16 cellular contexts compared by ENCODE assay signal in the genomic region with DNA sequence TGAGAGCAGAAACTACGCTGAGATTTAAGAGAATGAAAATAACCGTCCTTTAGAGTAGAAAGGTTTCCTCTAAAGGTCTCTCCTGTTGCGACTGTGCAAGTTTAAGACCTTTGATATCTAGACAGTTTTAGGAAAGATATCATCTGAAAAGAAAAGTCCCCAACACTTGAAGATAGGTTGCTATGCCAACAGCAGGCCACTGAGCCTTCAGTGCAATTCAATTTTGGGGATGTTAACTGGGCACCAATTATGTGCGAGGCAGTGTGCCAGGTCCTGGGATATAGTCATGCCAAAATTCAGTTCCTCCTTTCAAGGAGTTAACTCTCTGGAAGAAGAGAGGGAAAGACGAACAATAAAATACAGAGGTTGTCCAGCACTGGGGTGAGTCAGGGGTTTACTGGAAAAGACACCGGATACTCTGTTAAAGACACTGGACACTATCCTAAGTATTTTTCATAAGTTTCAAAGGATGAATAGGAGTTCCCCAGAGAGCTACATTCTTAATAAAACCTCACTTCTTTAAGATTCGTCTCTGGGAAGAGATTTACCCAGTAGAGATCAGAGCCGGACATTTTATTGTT.
"Had no signal": no experiment of that assay in that cellular context is flagged by ENCODE, and none has a peak within 500 bp of the region (broad histone marks: within the 10 kb centered on the region; RNA-seq: fewer than 3 reads in every experiment).

No MANE protein-coding gene starts in this region.

- H3K36me3 Mint-ChIP-seq: stimulated activated memory B cell treated with anti-CD40 and anti-IgM and Interleukin-4, amounts not matched to agents 10 μg/mL and 1 μg/mL and 100 μg/mL, for 72 hours had no signal

- H3K36me3 ChIP-seq: cardiac muscle cell, colonic mucosa, neutrophil, spleen had no signal

- H3K4me1 ChIP-seq: colonic mucosa had no signal

- H3K4me3 Mint-ChIP-seq: activated CD4-positive, alpha-beta memory T cell treated with anti-CD3 and anti-CD28 coated beads, Interleukin-2, amount 10 ng/mL, durations not matched to agents 7 days and 5 days; activated CD4-positive, alpha-beta T cell treated with anti-CD3 and anti-CD28 coated beads for 36 hours; activated naive CD8-positive, alpha-beta T cell treated with anti-CD3 and anti-CD28 coated beads, Interleukin-2, amount 10 ng/mL, durations not matched to agents 7 days and 5 days; stimulated activated memory B cell treated with anti-CD40 and anti-IgM and Interleukin-4, amounts not matched to agents 10 μg/mL and 1 μg/mL and 100 μg/mL, for 72 hours had no signal

- H3K27me3 ChIP-seq: cardiac muscle cell, colonic mucosa, hepatocyte, neutrophil, spleen had no signal

- H3K79me2 ChIP-seq: hepatocyte had no signal

- DNase-seq: activated CD4-positive, alpha-beta memory T cell treated with anti-CD3 and anti-CD28 coated beads, Interleukin-2, amount 10 ng/mL, durations not matched to agents 7 days and 5 days; activated CD4-positive, alpha-beta T cell treated with anti-CD3 and anti-CD28 coated beads for 36 hours; activated CD8-positive, alpha-beta memory T cell treated with anti-CD3 and anti-CD28 coated beads, Interleukin-2, amount 50 U/mL, for 4 hours; activated naive CD8-positive, alpha-beta T cell treated with anti-CD3 and anti-CD28 coated beads, Interleukin-2, amount 10 ng/mL, durations not matched to agents 7 days and 5 days; colonic mucosa; effector CD4-positive, alpha-beta T cell; right cardiac atrium; spleen; stimulated activated CD4-positive, alpha-beta T cell treated with anti-CD3 and anti-CD28 coated beads, Interleukin-1b, Interleukin-23, amount 100 ng/mL, for 48 hours; T-helper 1 cell; trophoblast cell had no signal

- H3K9me3 Mint-ChIP-seq: activated CD4-positive, alpha-beta memory T cell treated with anti-CD3 and anti-CD28 coated beads, Interleukin-2, amount 10 ng/mL, durations not matched to agents 7 days and 5 days; stimulated activated memory B cell treated with anti-CD40 and anti-IgM and Interleukin-4, amounts not matched to agents 10 μg/mL and 1 μg/mL and 100 μg/mL, for 72 hours had no signal

- ATAC-seq: activated CD4-positive, alpha-beta T cell treated with anti-CD3 and anti-CD28 coated beads for 36 hours; right cardiac atrium; stimulated activated memory B cell treated with anti-CD40 and anti-IgM and Interleukin-4, amounts not matched to agents 10 μg/mL and 1 μg/mL and 100 μg/mL, for 72 hours had no signal

- H3K9me3 ChIP-seq: colonic mucosa, neutrophil, spleen had no signal

- H3K27ac ChIP-seq: cardiac muscle cell, colonic mucosa, hepatocyte, neutrophil, spleen, VCaP had no signal

- H3K27ac Mint-ChIP-seq: activated CD4-positive, alpha-beta memory T cell treated with anti-CD3 and anti-CD28 coated beads, Interleukin-2, amount 10 ng/mL, durations not matched to agents 7 days and 5 days; activated CD4-positive, alpha-beta T cell treated with anti-CD3 and anti-CD28 coated beads for 36 hours; activated naive CD8-positive, alpha-beta T cell treated with anti-CD3 and anti-CD28 coated beads, Interleukin-2, amount 10 ng/mL, durations not matched to agents 7 days and 5 days; stimulated activated memory B cell treated with anti-CD40 and anti-IgM and Interleukin-4, amounts not matched to agents 10 μg/mL and 1 μg/mL and 100 μg/mL, for 72 hours had no signal

- H3K4me2 ChIP-seq: hepatocyte had no signal

- H3K4me3 ChIP-seq: cardiac muscle cell, colonic mucosa, hepatocyte, spleen had no signal

- H3K27me3 Mint-ChIP-seq: activated CD4-positive, alpha-beta memory T cell treated with anti-CD3 and anti-CD28 coated beads, Interleukin-2, amount 10 ng/mL, durations not matched to agents 7 days and 5 days; activated naive CD8-positive, alpha-beta T cell treated with anti-CD3 and anti-CD28 coated beads, Interleukin-2, amount 10 ng/mL, durations not matched to agents 7 days and 5 days; stimulated activated memory B cell treated with anti-CD40 and anti-IgM and Interleukin-4, amounts not matched to agents 10 μg/mL and 1 μg/mL and 100 μg/mL, for 72 hours had no signal

- H2AFZ ChIP-seq: hepatocyte had no signal
